In the genomic region with DNA sequence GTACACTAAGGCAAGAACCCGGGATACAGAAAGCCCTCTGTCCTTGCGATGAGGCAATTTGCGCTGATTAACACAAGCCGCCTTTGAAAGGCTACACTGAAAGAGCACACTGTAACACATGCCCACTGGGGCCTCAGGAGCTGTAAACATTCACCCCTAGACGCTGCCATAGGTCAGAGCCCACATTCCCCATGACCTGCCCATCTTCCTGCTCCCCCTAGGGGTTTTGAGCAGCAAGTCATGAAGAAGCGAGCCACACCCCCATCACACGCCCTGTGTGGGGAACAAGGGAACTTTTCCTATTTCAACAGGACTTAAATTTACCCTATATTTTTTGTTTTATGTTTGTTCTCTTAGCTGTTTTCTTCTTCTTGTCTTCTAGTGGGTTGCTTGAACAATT, we compare ENCODE assay signal across 10 cellular contexts. TPM values are rescaled to one million over a fixed set of nuclear protein-coding genes. Genes with fewer than 3 reads are reported as not detected.
DNase-seq lines count a peak whose midpoint lies in the region; ATAC-seq, FAIRE-seq and TF ChIP-seq lines count a peak whose summit lies in the region.
"Had no signal": no experiment of that assay in that cellular context is flagged by ENCODE, and none has a peak within 500 bp of the region (broad histone marks: within the 10 kb centered on the region; RNA-seq: fewer than 3 reads in every experiment).

No MANE protein-coding gene starts in this region.

- H3K9me3 Mint-ChIP-seq in activated T-cell treated with anti-CD3 and anti-CD28 coated beads, Interleukin-2, amount 50 U/mL, for 4 hours, result no peaks in the 10 kb centered on the region

- H3K36me3 Mint-ChIP-seq in activated T-cell treated with anti-CD3 and anti-CD28 coated beads, Interleukin-2, amount 50 U/mL, for 4 hours (ENCODE audit: insufficient read depth), result no peaks in the 10 kb centered on the region
- H3K36me3 Mint-ChIP-seq: brain had no signal

- H3K4me3 ChIP-seq in fibroblast of pulmonary artery (replicated peaks; ENCODE audit: low read depth, low read length), result no peak overlapping the region
- no peak overlapping the region for H3K4me3 ChIP-seq in suprapubic skin
- H3K4me3 ChIP-seq: sigmoid colon had no signal

- DNase-seq in GM12891 (ENCODE audit: insufficient read length, low spot score) (peak; percentile 18), fibroblast of pulmonary artery (ENCODE audit: low read depth) (no peak), suprapubic skin (ENCODE audit: low spot score in 2 of 2) (no peak), superior temporal gyrus (ENCODE audit: extremely low spot score) (no peak)
- DNase-seq in effector CD8-positive, alpha-beta T cell (lab: John Stamatoyannopoulos, UW), result no peak
- DNase-seq in activated T-cell treated with anti-CD3 and anti-CD28 coated beads, Interleukin-2, amount 50 U/mL, for 4 hours, result no peak
- DNase-seq: sigmoid colon had no signal

- no peaks in the 10 kb centered on the region for H3K27me3 ChIP-seq in suprapubic skin
- H3K27me3 ChIP-seq: sigmoid colon had no signal

- no peaks in the 10 kb centered on the region for H3K4me1 Mint-ChIP-seq in activated T-cell treated with anti-CD3 and anti-CD28 coated beads, Interleukin-2, amount 50 U/mL, for 4 hours (ENCODE audit: low read depth)
- H3K4me1 Mint-ChIP-seq: brain had no signal

- no peaks in the 10 kb centered on the region for H3K9me3 ChIP-seq in suprapubic skin
- H3K9me3 ChIP-seq: sigmoid colon had no signal

- H3K27me3 Mint-ChIP-seq in activated T-cell treated with anti-CD3 and anti-CD28 coated beads, Interleukin-2, amount 50 U/mL, for 4 hours (ENCODE audit: low read depth), result peaks cover 4% of the 10 kb centered on the region

- H3K36me3 ChIP-seq in suprapubic skin, result no peaks in the 10 kb centered on the region
- H3K36me3 ChIP-seq: sigmoid colon had no signal

- TF ChIP-seq CTCF in fibroblast of pulmonary artery (IDR thresholded peaks at IDR 0.05; ENCODE audit: low read length, missing control alignments) (peak; percentile 10), suprapubic skin (IDR thresholded peaks at IDR 0.05) (no peak)

- no peak for TF ChIP-seq EP300 in suprapubic skin (IDR thresholded peaks at IDR 0.05)

- no peak for FAIRE-seq in GM12891 (lab: Jason Lieb, UNC)

- no peak overlapping the region for H3K4me3 Mint-ChIP-seq in activated T-cell treated with anti-CD3 and anti-CD28 coated beads, Interleukin-2, amount 50 U/mL, for 4 hours
- H3K4me3 Mint-ChIP-seq: brain had no signal

- no peaks in the 10 kb centered on the region for H3K4me1 ChIP-seq in suprapubic skin
- H3K4me1 ChIP-seq: sigmoid colon had no signal

- no peak overlapping the region for H3K27ac ChIP-seq in suprapubic skin
- H3K27ac ChIP-seq: sigmoid colon had no signal

- TF ChIP-seq POLR2A in GM12891 (IDR thresholded peaks at IDR 0.05; ENCODE audit: low read depth, low read length) (no peak), suprapubic skin (IDR thresholded peaks at IDR 0.05) (no peak)

- 70% methylated on average over 7 of the region's 7 CpGs for WGBS in suprapubic skin

- ATAC-seq in GM21381 (IDR thresholded peaks at IDR 0.05; ENCODE audit: unreplicated experiment) (peak; percentile 75), HG03565 (IDR thresholded peaks at IDR 0.05; ENCODE audit: unreplicated experiment) (peak; percentile 91)
- ATAC-seq in activated T-cell treated with anti-CD3 and anti-CD28 coated beads, Interleukin-2, amount 50 U/mL, for 4 hours, result no peak

TF ChIP-seq in GM12891, 5 proteins besides CTCF, POLR2A, EP300 and RAD21:
- no peak for TF ChIP-seq POU2F2 (IDR thresholded peaks at IDR 0.05; ENCODE audit: low read depth, low read length)
- TF ChIP-seq SPI1 (IDR thresholded peaks at IDR 0.05; ENCODE audit: low read depth, low read length), result no peak
- no peak for TF ChIP-seq POLR2AphosphoS5 (IDR thresholded peaks at IDR 0.05; ENCODE audit: low read depth, low read length)
- no peak for TF ChIP-seq TAF1 (IDR thresholded peaks at IDR 0.05; ENCODE audit: low read depth, low read length)
- no peak for TF ChIP-seq PAX5 (IDR thresholded peaks at IDR 0.05; ENCODE audit: insufficient read depth, low read length, severe bottlenecking)

RNA-seq across cellular contexts. Expression of a gene that starts 47.8 kb away (rescaled TPM):
- polyA plus RNA-seq in GM12891 (2012; ENCODE audit: low read depth, missing spikeins), result not detected
- total RNA-seq in suprapubic skin, result not detected
- total RNA-seq in activated T-cell treated with anti-CD3 and anti-CD28 coated beads, Interleukin-2, amount 50 U/mL, for 4 hours, result 1 to 10 TPM in 1 of 3 donors, under 1 TPM in 2; 0.56 to 2.5 (median 0.79) TPM

Comparison
In these comparisons a context has a peak if more than half of its experiments do, and no peak if none do; other contexts are left out.
1. ATAC-seq: peak in GM21381 (single experiment) and HG03565 (single experiment); none in activated T-cell treated with anti-CD3 and anti-CD28 coated beads, Interleukin-2, amount 50 U/mL, for 4 hours (0 of 2).